ENCODE assay signal across 3 cellular contexts in genomic region chr22:20709966-20710365, GRCh38.
DNase-seq lines count a peak whose midpoint lies in the region; ATAC-seq, FAIRE-seq and TF ChIP-seq lines count a peak whose summit lies in the region.
"Not testable (repeated sequence)": the region's sequence is repeated elsewhere in the genome, so short reads cannot be mapped to it uniquely, and the experiment has no call there.

No MANE protein-coding gene starts in this region.

- H3K27me3 ChIP-seq in K562 (ENCODE audit: control insufficient read depth in 2 of 2, insufficient read depth in 2 of 2, low read length in 2 of 2) = not testable (repeated sequence)

- H3K4me1 ChIP-seq in K562 (replicated peaks in 1 of 2; ENCODE audit: control insufficient read depth in 2 of 2, insufficient read depth in 2 of 2, low read length in 2 of 2); kidney (ENCODE audit: control insufficient read depth in 1 of 2, insufficient read depth in 1 of 2, low read depth in 1 of 2, low read length in 2 of 2): not testable (repeated sequence)

- WGBS in K562 (ENCODE audit: insufficient coverage, low coverage, missing lambda C conversion rate) = 84% methylated on average over 11 of the region's 11 CpGs

- H3K36me3 ChIP-seq in K562 (ENCODE audit: control insufficient read depth, insufficient read depth, low read length) = peaks cover 29% of the 10 kb centered on the region; the same call in 2 of the 3 replicates
- not testable (repeated sequence) for H3K36me3 ChIP-seq in kidney (ENCODE audit: control insufficient read depth in 1 of 2, insufficient read depth in 2 of 2, low read length in 2 of 2)

- H2AFZ ChIP-seq in K562 (ENCODE audit: low read depth, low read length) = not testable (repeated sequence)

- not testable (repeated sequence) for H3K4me2 ChIP-seq in K562 (ENCODE audit: insufficient read depth, low read length)

- not testable (repeated sequence) for BruUV-seq in K562 (replicated peaks; lab: Mats Ljungman, UMichigan)

- not testable (repeated sequence) for H4K20me1 ChIP-seq in K562 (replicated peaks; ENCODE audit: control insufficient read depth, insufficient read depth, low read length)

- H3K9me3 ChIP-seq in K562 (replicated peaks; ENCODE audit: control insufficient read depth, insufficient read depth, low read depth, low read length); kidney (ENCODE audit: control insufficient read depth in 1 of 2, low read length in 2 of 2): not testable (repeated sequence)

- H3K79me2 ChIP-seq in K562 (ENCODE audit: control insufficient read depth, insufficient read depth, low read length) = not testable (repeated sequence)

- POLR2A ChIA-PET in K562 (lab: Yijun Ruan, JAX) = not testable (repeated sequence)

- not testable (repeated sequence) for H3K27ac ChIP-seq in K562 (ENCODE audit: extremely low read depth, low read depth, low read length); kidney (ENCODE audit: low read depth in 2 of 2, low read length in 2 of 2)

- TF ChIP-seq RAD21 in K562 (CRISPR knock-in tag; conservative IDR thresholded peaks at IDR 0.05 in 1 of 2, IDR thresholded peaks at IDR 0.05 in 1 of 2) = not testable (repeated sequence)

- H3K27ac Mint-ChIP-seq in stimulated activated naive B cell treated with anti-CD40 and anti-IgM and Interleukin-4, amounts not matched to agents 10 μg/mL and 1 μg/mL and 100 μg/mL, for 72 hours = peak overlapping the region; percentile 43

- H3K27me3 Mint-ChIP-seq in stimulated activated naive B cell treated with anti-CD40 and anti-IgM and Interleukin-4, amounts not matched to agents 10 μg/mL and 1 μg/mL and 100 μg/mL, for 72 hours = not testable (repeated sequence)

- H3K4me1 Mint-ChIP-seq in stimulated activated naive B cell treated with anti-CD40 and anti-IgM and Interleukin-4, amounts not matched to agents 10 μg/mL and 1 μg/mL and 100 μg/mL, for 72 hours = not testable (repeated sequence)

- H3K4me3 ChIP-seq in K562; kidney (ENCODE audit: low read length in 2 of 2): not testable (repeated sequence)

- TF ChIP-seq EP300 in K562 (IDR thresholded peaks at IDR 0.05; ENCODE audit: low read length) = not testable (repeated sequence)

- not testable (repeated sequence) for H3K9me1 ChIP-seq in K562 (ENCODE audit: control insufficient read depth, insufficient read depth, low read length)

- H3K9me3 Mint-ChIP-seq in stimulated activated naive B cell treated with anti-CD40 and anti-IgM and Interleukin-4, amounts not matched to agents 10 μg/mL and 1 μg/mL and 100 μg/mL, for 72 hours = not testable (repeated sequence)

- not testable (repeated sequence) for TF ChIP-seq POLR2A in K562 (conservative IDR thresholded peaks at IDR 0.05)

- H3K36me3 Mint-ChIP-seq in stimulated activated naive B cell treated with anti-CD40 and anti-IgM and Interleukin-4, amounts not matched to agents 10 μg/mL and 1 μg/mL and 100 μg/mL, for 72 hours = peaks cover 28 to 42% of the 10 kb centered on the region in 2 donors

- peak in 1 of 4 experiments; percentile 7 for DNase-seq in K562 (ENCODE audit: extremely low read depth in 1 of 4, low spot score in 3 of 4)
- DNase-seq in kidney = peak; percentile 68
- DNase-seq in stimulated activated naive B cell treated with anti-CD40 and anti-IgM and Interleukin-4, amounts not matched to agents 10 μg/mL and 1 μg/mL and 100 μg/mL, for 72 hours = not testable (repeated sequence)

- peak overlapping the region in 1 of 2 experiments; percentile 79; a peak in 2 of 4 replicates for H3K9ac ChIP-seq in K562 (ENCODE audit: insufficient read depth in 1 of 2, low read depth in 2 of 2, low read length in 2 of 2)
- not testable (repeated sequence) for H3K9ac ChIP-seq in kidney (ENCODE audit: low read length in 2 of 2)

- CTCF ChIA-PET in K562 (lab: Yijun Ruan, JAX; ENCODE audit: low intra/inter-chr PET ratio) = not testable (repeated sequence)

- intact Hi-C loops in K562 (cut with micrococcal nuclease); kidney (cut with DNase I): not testable (repeated sequence)

- FAIRE-seq in K562 (lab: Jason Lieb, UNC); kidney (lab: Jason Lieb, UNC): not testable (repeated sequence)

- not testable (repeated sequence) for ATAC-seq in K562; stimulated activated naive B cell treated with anti-CD40 and anti-IgM and Interleukin-4, amounts not matched to agents 10 μg/mL and 1 μg/mL and 100 μg/mL, for 72 hours (replicated peaks)

- not testable (repeated sequence) for TF ChIP-seq CTCF in K562 (IDR thresholded peaks at IDR 0.05 in 2 of 3, conservative IDR thresholded peaks at IDR 0.05 in 1 of 3; ENCODE audit: insufficient read depth in 2 of 3, low read depth in 1 of 3, low read length in 3 of 3); kidney (IDR thresholded peaks at IDR 0.05; ENCODE audit: borderline replicate concordance, extremely low read depth, insufficient read depth)

- H3K4me3 Mint-ChIP-seq in stimulated activated naive B cell treated with anti-CD40 and anti-IgM and Interleukin-4, amounts not matched to agents 10 μg/mL and 1 μg/mL and 100 μg/mL, for 72 hours = not testable (repeated sequence)

- in situ Hi-C loops in K562 (cut with MboI) = loop anchor here (5.0 kb wide), 1 partner anchor 767 kb away; no protein-coding TSS in a partner anchor

TF ChIP-seq in K562, 482 proteins besides CTCF, POLR2A, EP300 and RAD21:
- TF ChIP-seq ZC3H4 (CRISPR knock-in tag; IDR thresholded peaks at IDR 0.05; ENCODE audit: borderline replicate concordance) (0 out of 2 replicates have a peak, but pooled peaks have one; percentile 67), RBM22 (IDR thresholded peaks at IDR 0.05; ENCODE audit: low read depth, low read length, poor library complexity, severe bottlenecking) (peak; percentile 37), CBFB (CRISPR knock-in tag; IDR thresholded peaks at IDR 0.05) (peak; percentile 71; the same call in 1 of the 2 replicates), POLR2G (IDR thresholded peaks at IDR 0.05; ENCODE audit: low read depth, low read length) (peak; percentile 62), GATA2 (CRISPR knock-in tag; IDR thresholded peaks at IDR 0.05) (0 out of 2 replicates have a peak, but pooled peaks have one; percentile 28), IRF2 (CRISPR knock-in tag; IDR thresholded peaks at IDR 0.05) (0 out of 2 replicates have a peak, but pooled peaks have one; percentile 64)
